8 cellular contexts compared by ENCODE assay signal in genomic region chr6:27237089-27237723, GRCh38. TPM values are rescaled to one million over a fixed set of nuclear protein-coding genes. Genes with fewer than 3 reads are reported as not detected.
DNase-seq lines count a peak whose midpoint lies in the region; ATAC-seq and TF ChIP-seq lines count a peak whose summit lies in the region.

No MANE protein-coding gene starts in this region.

- peaks cover 4% of the 10 kb centered on the region for H3K36me3 Mint-ChIP-seq in activated CD8-positive, alpha-beta T cell treated with anti-CD3 and anti-CD28 coated beads, Interleukin-2, amount 10 ng/mL, durations not matched to agents 7 days and 5 days (ENCODE audit: low read depth)

- H3K4me3 Mint-ChIP-seq in activated CD8-positive, alpha-beta T cell treated with anti-CD3 and anti-CD28 coated beads, Interleukin-2, amount 10 ng/mL, durations not matched to agents 7 days and 5 days = peak overlapping the region; percentile 62

- H3K9me3 Mint-ChIP-seq in activated CD8-positive, alpha-beta T cell treated with anti-CD3 and anti-CD28 coated beads, Interleukin-2, amount 10 ng/mL, durations not matched to agents 7 days and 5 days (ENCODE audit: insufficient read depth) = peaks cover 5% of the 10 kb centered on the region

- CTCF ChIA-PET in activated CD8-positive, alpha-beta T cell treated with anti-CD3 and anti-CD28 coated beads, Interleukin-2, amount 10 ng/mL, durations not matched to agents 7 days and 5 days (lab: Charles Lee) = interaction anchor here (1.0 to 1.4 kb wide), 2 partner anchors 15 to 535 kb away, joined by 3 to 5 read pairs; no protein-coding TSS in a partner anchor

- no peak overlapping the region for H3K4me3 ChIP-seq in prostate gland

- TF ChIP-seq POLR2A in prostate gland (IDR thresholded peaks at IDR 0.05) = no peak

- H3K27ac ChIP-seq in foreskin keratinocyte (no peak overlapping the region), prostate gland (no peak overlapping the region)

- H3K4me1 Mint-ChIP-seq in activated CD8-positive, alpha-beta T cell treated with anti-CD3 and anti-CD28 coated beads, Interleukin-2, amount 10 ng/mL, durations not matched to agents 7 days and 5 days (ENCODE audit: low read depth) = peaks cover 27% of the 10 kb centered on the region

- H3K27me3 ChIP-seq in foreskin keratinocyte (no peaks in the 10 kb centered on the region), prostate gland (replicated peaks; ENCODE audit: insufficient read depth) (peaks cover 36% of the 10 kb centered on the region)

- H3K4me1 ChIP-seq in foreskin keratinocyte = peaks cover 10% of the 10 kb centered on the region
- no peaks in the 10 kb centered on the region for H3K4me1 ChIP-seq in prostate gland (replicated peaks)

- peaks cover 46% of the 10 kb centered on the region for H3K27me3 Mint-ChIP-seq in activated CD8-positive, alpha-beta T cell treated with anti-CD3 and anti-CD28 coated beads, Interleukin-2, amount 10 ng/mL, durations not matched to agents 7 days and 5 days (ENCODE audit: low read depth)

- intact Hi-C loops in prostate gland (cut with DNase I) = no loop called here

- peak; percentile 30 for ATAC-seq in activated CD8-positive, alpha-beta T cell treated with anti-CD3 and anti-CD28 coated beads, Interleukin-2, amount 10 ng/mL, durations not matched to agents 7 days and 5 days
- ATAC-seq in foreskin keratinocyte = peak; percentile 68
- ATAC-seq in HG03095 (IDR thresholded peaks at IDR 0.05; ENCODE audit: unreplicated experiment) = no peak
- ATAC-seq in HG03108 (IDR thresholded peaks at IDR 0.05; ENCODE audit: unreplicated experiment) = no peak

- WGBS in prostate gland = 19% methylated on average over 18 of the region's 18 CpGs

- no peaks in the 10 kb centered on the region for H3K9me3 ChIP-seq in prostate gland

- TF ChIP-seq CTCF in foreskin keratinocyte (conservative IDR thresholded peaks at IDR 0.05) (no peak), prostate gland (IDR thresholded peaks at IDR 0.05) (no peak)

- POLR2A ChIA-PET in activated CD8-positive, alpha-beta T cell treated with anti-CD3 and anti-CD28 coated beads, Interleukin-2, amount 10 ng/mL, durations not matched to agents 7 days and 5 days (lab: Charles Lee) = no interaction called here

- DNase-seq in AG08395 (ENCODE audit: low spot score) (peak; percentile 20), HT1080 (ENCODE audit: low read depth) (peak; percentile 90), foreskin keratinocyte (peak; percentile 59 to 79), GDM1 (lab: John Stamatoyannopoulos, UW) (no peak), prostate gland (ENCODE audit: low spot score) (no peak)
- peak; percentile 64 for DNase-seq in activated CD8-positive, alpha-beta T cell treated with anti-CD3 and anti-CD28 coated beads, Interleukin-2, amount 10 ng/mL, durations not matched to agents 7 days and 5 days

- no peaks in the 10 kb centered on the region for H3K36me3 ChIP-seq in prostate gland

- H3K27ac Mint-ChIP-seq in activated CD8-positive, alpha-beta T cell treated with anti-CD3 and anti-CD28 coated beads, Interleukin-2, amount 10 ng/mL, durations not matched to agents 7 days and 5 days = peak overlapping the region; percentile 32

RNA-seq across cellular contexts. Expression of gene PRSS16, which starts 10.3 kb away (rescaled TPM):
- total RNA-seq in HT1080 (2014; rRNA removed; shearing (Covaris generic)) = not detected in 2 replicates
- 0.03 TPM in 1 of 2 replicates, not detected in the other for polyA plus RNA-seq in HT1080 (2015; cell fraction: cytosol; rRNA removed)
- not detected in 2 replicates for polyA plus RNA-seq in HT1080 (2015; cell fraction: nucleus; rRNA removed)
- under 1 TPM; 0.81 to 0.82 TPM for total RNA-seq in activated CD8-positive, alpha-beta T cell treated with anti-CD3 and anti-CD28 coated beads, Interleukin-2, amount 10 ng/mL, durations not matched to agents 7 days and 5 days
- 3.8 and 5.1 TPM in 2 replicates for total RNA-seq in foreskin keratinocyte
- 5.5 and 6.7 TPM in 2 replicates for polyA plus RNA-seq in foreskin keratinocyte
- 10 to 100 TPM; 11.9 to 15.2 TPM for total RNA-seq in prostate gland

Comparison
In these comparisons a context has a peak if more than half of its experiments do, and no peak if none do; other contexts are left out.
1. DNase-seq: peak in AG08395 (single experiment), HT1080 (single experiment), activated CD8-positive, alpha-beta T cell treated with anti-CD3 and anti-CD28 coated beads, Interleukin-2, amount 10 ng/mL, durations not matched to agents 7 days and 5 days (single experiment) and foreskin keratinocyte (2 of 2); none in GDM1 (single experiment) and prostate gland (single experiment).
2. ATAC-seq: peak in activated CD8-positive, alpha-beta T cell treated with anti-CD3 and anti-CD28 coated beads, Interleukin-2, amount 10 ng/mL, durations not matched to agents 7 days and 5 days (single experiment) and foreskin keratinocyte (single experiment); none in HG03095 (single experiment) and HG03108 (single experiment).